8 cellular contexts compared by ENCODE assay signal in the genomic region with DNA sequence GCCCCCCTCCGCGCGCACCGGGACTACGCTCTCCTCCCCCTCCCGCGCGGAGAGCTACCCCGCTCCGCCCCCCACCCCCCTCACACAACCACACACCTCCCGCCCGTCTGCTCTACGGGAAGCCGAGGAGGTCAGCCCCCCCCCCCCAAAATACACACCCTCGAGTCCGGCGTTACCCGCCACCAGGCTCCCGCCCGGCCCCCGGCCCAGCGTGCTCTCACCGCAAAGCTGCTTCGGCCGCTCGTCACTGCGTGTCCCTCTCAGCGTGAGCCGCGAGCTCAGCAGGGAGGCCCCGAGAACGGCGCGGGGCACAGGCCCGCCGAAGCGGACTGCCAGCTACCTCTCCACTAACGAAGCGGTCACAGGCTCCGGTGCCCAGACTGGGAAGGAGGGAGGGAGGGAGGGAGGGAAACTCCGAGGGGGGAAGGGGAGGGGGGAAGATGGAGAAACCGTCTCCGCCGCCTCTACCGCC. TPM values are rescaled to one million over a fixed set of nuclear protein-coding genes. Genes with fewer than 3 reads are reported as not detected.
DNase-seq lines count a peak whose midpoint lies in the region; ATAC-seq and TF ChIP-seq lines count a peak whose summit lies in the region.

No MANE protein-coding gene starts in this region.

- peak in 1 of 2 donors; percentile 2 for ATAC-seq in naive B cell (ENCODE audit: low read depth in 2 of 2)
- ATAC-seq in HG02938 (IDR thresholded peaks at IDR 0.05; ENCODE audit: unreplicated experiment): no peak
- no peak for ATAC-seq in GM21381 (IDR thresholded peaks at IDR 0.05; ENCODE audit: unreplicated experiment)

- no peak for TF ChIP-seq CTCF in AG04450 (IDR thresholded peaks at IDR 0.05; ENCODE audit: low read depth, low read length)
- no peak for TF ChIP-seq CTCF in colonic mucosa (IDR thresholded peaks at IDR 0.05)

- peak overlapping the region; percentile 96 for H3K4me3 ChIP-seq in AG04450 (ENCODE audit: low read depth, low read length)
- H3K4me3 ChIP-seq in Jurkat, Clone E6-1 (ENCODE audit: low read length): peak overlapping the region; percentile 82
- peak overlapping the region; percentile 52 for H3K4me3 ChIP-seq in colonic mucosa

- H3K27ac Mint-ChIP-seq in naive B cell: peak overlapping the region; percentile 98 to 100 (median 99)

- POLR2A ChIA-PET in AG04450 (lab: Yijun Ruan, JAX): interaction anchor here (0.6 to 3.0 kb wide), 13 partner anchors 8 to 422 kb away, joined by 3 to 25 read pairs (median 5); a partner anchor contains a TSS

- intact Hi-C loops in colonic mucosa (cut with DNase I): no loop called here

- no peaks in the 10 kb centered on the region for H3K36me3 Mint-ChIP-seq in naive B cell

- H3K9ac ChIP-seq in colonic mucosa (ENCODE audit: low read depth in 2 of 2, low read length in 2 of 2): peak overlapping the region; percentile 73 to 86

- H3K36me3 ChIP-seq in colonic mucosa: no peaks in the 10 kb centered on the region

- H3K4me1 ChIP-seq in colonic mucosa: peaks cover 9% of the 10 kb centered on the region

- H3K9me3 Mint-ChIP-seq in naive B cell: no peaks in the 10 kb centered on the region

- H3K27ac ChIP-seq in AG04450 (ENCODE audit: low read depth, low read length) (peak overlapping the region; percentile 93), colonic mucosa (peak overlapping the region; percentile 95)

- DNase-seq in AG04450 (ENCODE audit: low read depth, low spot score): no peak
- DNase-seq in Jurkat, Clone E6-1 (ENCODE audit: low read depth, low spot score): no peak
- DNase-seq in colonic mucosa: no peak
- no peak for DNase-seq in naive B cell
- no peak for DNase-seq in NCI-H69 (lab: John Stamatoyannopoulos, UW)
- no peak for DNase-seq in ACHN

- H3K27me3 ChIP-seq in AG04450 (ENCODE audit: control insufficient read depth, insufficient read depth, low read length): no peaks in the 10 kb centered on the region
- no peaks in the 10 kb centered on the region for H3K27me3 ChIP-seq in colonic mucosa

- in situ Hi-C loops in ACHN (cut with HindIII; ENCODE audit: low pct_ligation_motif_present, low pct_unique_long_range_greater_than_20kb, low sequenced_read_pairs): no loop called here

- peak overlapping the region; percentile 94 to 99 (median 97) for H3K4me3 Mint-ChIP-seq in naive B cell

- peaks cover 46 to 69% (median 66%) of the 10 kb centered on the region in 3 donors for H3K4me1 Mint-ChIP-seq in naive B cell

- no peaks in the 10 kb centered on the region for H3K27me3 Mint-ChIP-seq in naive B cell

- CTCF ChIA-PET in AG04450 (lab: Charles Lee): interaction anchor here (0.6 to 3.0 kb wide), 7 partner anchors 10 to 1454 kb away, joined by 3 to 35 read pairs (median 3); a partner anchor contains a TSS

- no peaks in the 10 kb centered on the region; the same call in 1 of the 2 replicates for H3K9me3 ChIP-seq in AG04450 (ENCODE audit: control insufficient read depth, insufficient read depth, low read length)
- no peaks in the 10 kb centered on the region for H3K9me3 ChIP-seq in colonic mucosa

RNA-seq across cellular contexts. Expression of a gene that starts 0.3 kb away (rescaled TPM):
- 27.4 and 28.0 TPM in 2 replicates for polyA plus RNA-seq in AG04450 (2011; rRNA removed)
- 60.9 and 66.8 TPM in 2 replicates for polyA minus RNA-seq in AG04450 (2011; rRNA and poly(A)+ RNA removed)
- 52.0 TPM for polyA plus RNA-seq in Jurkat, Clone E6-1 (2012; ENCODE audit: insufficient read depth, insufficient read length)
- 10 to 100 TPM; 51.4 to 54.3 TPM for total RNA-seq in colonic mucosa
- 10 to 100 TPM; 14.2 to 21.4 (median 15.5) TPM for polyA plus RNA-seq in naive B cell (ENCODE audit: low read depth in 6 of 6)
